Comparison of ENCODE assay signal across 8 cellular contexts in genomic region chr4:151099976-151100417, GRCh38. TPM values are rescaled to one million over a fixed set of nuclear protein-coding genes. Genes with fewer than 3 reads are reported as not detected.
DNase-seq lines count a peak whose midpoint lies in the region; TF ChIP-seq lines count a peak whose summit lies in the region.

No MANE protein-coding gene starts in this region.

- WGBS in liver, result 1% methylated on average over 13 of the region's 13 CpGs
- WGBS in thymus, result 2% methylated on average over 13 of the region's 13 CpGs

- H3K4me2 ChIP-seq in MM.1S (ENCODE audit: low read depth, low read length), result peak overlapping the region; percentile 66

- H3K4me3 ChIP-seq in MM.1S (ENCODE audit: low read length), result peak overlapping the region; percentile 100
- H3K4me3 ChIP-seq in liver (ENCODE audit: low read depth in 1 of 3, low read length in 3 of 3), result peak overlapping the region; percentile 67 to 99 (median 79)
- peak overlapping the region; percentile 69 for H3K4me3 ChIP-seq in thymus (ENCODE audit: low read length)

- TF ChIP-seq CTCF in MM.1S (IDR thresholded peaks at IDR 0.05; ENCODE audit: low read length) (no peak), chondrocyte (IDR thresholded peaks at IDR 0.05) (no peak), liver (IDR thresholded peaks at IDR 0.05; ENCODE audit: low read depth, low read length, missing input control) (no peak)

- peaks cover 26% of the 10 kb centered on the region; the same call in 1 of the 2 replicates for H3F3A ChIP-seq in MM.1S (ENCODE audit: insufficient read depth, low read length)

- TF ChIP-seq RAD21 in liver (IDR thresholded peaks at IDR 0.05), result no peak

- DNase-seq in T-helper 1 cell (no peak), MM.1S (no peak), chondrocyte (ENCODE audit: low spot score) (no peak), COR-L47 (lab: John Stamatoyannopoulos, UW) (no peak)
- DNase-seq in activated CD4-positive, CD25-positive, alpha-beta regulatory T cell treated with anti-CD3 and anti-CD28 coated beads, Interleukin-2, amount 50 U/mL, for 72 hours, result no peak

- peak overlapping the region; percentile 51 for H3K27ac ChIP-seq in MM.1S (ENCODE audit: low read length)
- peak overlapping the region; percentile 79 to 87 for H3K27ac ChIP-seq in liver (ENCODE audit: low read depth in 1 of 2, low read length in 2 of 2)
- peak overlapping the region; percentile 82 for H3K27ac ChIP-seq in thymus (ENCODE audit: low read depth)

- H3K4me3 Mint-ChIP-seq in T-helper 1 cell treated with Interleukin-12 subunit alpha and Interleukin-12 subunit beta and Interleukin-4 antibody, amounts not matched to agents 30 μg/mL and 1 μg/mL, for 36 hours, result peak overlapping the region; percentile 96
- H3K4me3 Mint-ChIP-seq in chondrocyte (ENCODE audit: unreplicated experiment), result peak overlapping the region; percentile 96

- H3K9ac ChIP-seq in MM.1S (ENCODE audit: low read length) (peak overlapping the region; percentile 93), liver (ENCODE audit: low read depth in 1 of 2, low read length in 2 of 2) (peak overlapping the region; percentile 95 to 96)

- peaks cover 45% of the 10 kb centered on the region for H3K4me1 Mint-ChIP-seq in T-helper 1 cell treated with Interleukin-12 subunit alpha and Interleukin-12 subunit beta and Interleukin-4 antibody, amounts not matched to agents 30 μg/mL and 1 μg/mL, for 36 hours (ENCODE audit: low read depth)
- peaks cover 33% of the 10 kb centered on the region for H3K4me1 Mint-ChIP-seq in chondrocyte (ENCODE audit: low read depth)

- H3K9me3 Mint-ChIP-seq in T-helper 1 cell treated with Interleukin-12 subunit alpha and Interleukin-12 subunit beta and Interleukin-4 antibody, amounts not matched to agents 30 μg/mL and 1 μg/mL, for 36 hours, result no peaks in the 10 kb centered on the region
- H3K9me3 Mint-ChIP-seq in chondrocyte (ENCODE audit: low read depth), result no peaks in the 10 kb centered on the region

- peaks cover 49% of the 10 kb centered on the region for H3K79me2 ChIP-seq in MM.1S (ENCODE audit: low read length)

- H3K9me2 ChIP-seq in MM.1S (replicated peaks; ENCODE audit: insufficient read depth, low read length), result no peaks in the 10 kb centered on the region

- peak overlapping the region; percentile 97 for H3K27ac Mint-ChIP-seq in T-helper 1 cell treated with Interleukin-12 subunit alpha and Interleukin-12 subunit beta and Interleukin-4 antibody, amounts not matched to agents 30 μg/mL and 1 μg/mL, for 36 hours
- peak overlapping the region; percentile 99 for H3K27ac Mint-ChIP-seq in chondrocyte (ENCODE audit: unreplicated experiment)

- H3K9me3 ChIP-seq in MM.1S (replicated peaks; ENCODE audit: insufficient read depth, low read length), result no peaks in the 10 kb centered on the region
- H3K9me3 ChIP-seq in liver (ENCODE audit: control insufficient read depth in 4 of 4, low read length in 3 of 4), result no peaks in the 10 kb centered on the region
- no peaks in the 10 kb centered on the region for H3K9me3 ChIP-seq in thymus (ENCODE audit: control insufficient read depth)

- peaks cover 21% of the 10 kb centered on the region; the same call in 1 of the 2 replicates for H3K36me3 ChIP-seq in MM.1S (replicated peaks; ENCODE audit: insufficient read depth, low read length)
- peaks cover 5 to 37% (median 33%) of the 10 kb centered on the region in 4 donors for H3K36me3 ChIP-seq in liver (ENCODE audit: control insufficient read depth in 4 of 4, insufficient read depth in 3 of 4, low read depth in 1 of 4, low read length in 3 of 4)
- peaks cover 10% of the 10 kb centered on the region for H3K36me3 ChIP-seq in thymus (ENCODE audit: control insufficient read depth, insufficient read depth)

- H3K36me3 Mint-ChIP-seq in T-helper 1 cell treated with Interleukin-12 subunit alpha and Interleukin-12 subunit beta and Interleukin-4 antibody, amounts not matched to agents 30 μg/mL and 1 μg/mL, for 36 hours (ENCODE audit: low read depth), result peaks cover 42% of the 10 kb centered on the region
- H3K36me3 Mint-ChIP-seq in chondrocyte (ENCODE audit: low read depth), result peaks cover 28% of the 10 kb centered on the region

- peaks cover 22% of the 10 kb centered on the region; the same call in 1 of the 2 replicates for H4K20me1 ChIP-seq in MM.1S (ENCODE audit: insufficient read depth, low read length)

- no peaks in the 10 kb centered on the region for H3K27me3 Mint-ChIP-seq in T-helper 1 cell treated with Interleukin-12 subunit alpha and Interleukin-12 subunit beta and Interleukin-4 antibody, amounts not matched to agents 30 μg/mL and 1 μg/mL, for 36 hours (ENCODE audit: low read depth)
- H3K27me3 Mint-ChIP-seq in chondrocyte (ENCODE audit: low read depth), result no peaks in the 10 kb centered on the region

- H3K27me3 ChIP-seq in MM.1S (replicated peaks; ENCODE audit: insufficient read depth, low read length) (no peaks in the 10 kb centered on the region), liver (ENCODE audit: control insufficient read depth in 4 of 4, insufficient read depth in 4 of 4, low read length in 3 of 4) (no peaks in the 10 kb centered on the region), thymus (ENCODE audit: control insufficient read depth, insufficient read depth) (no peaks in the 10 kb centered on the region)

- H3K4me1 ChIP-seq in MM.1S (ENCODE audit: low read length) (peaks cover 6% of the 10 kb centered on the region; the same call in 1 of the 2 replicates), liver (ENCODE audit: control insufficient read depth in 4 of 4, insufficient read depth in 4 of 4, low read length in 3 of 4) (peaks cover 0 to 24% (median 8%) of the 10 kb centered on the region in 4 donors), thymus (ENCODE audit: control insufficient read depth, insufficient read depth, low read length) (peaks cover 3% of the 10 kb centered on the region)

- H2AFZ ChIP-seq in MM.1S (ENCODE audit: low read length), result peak overlapping the region; percentile 64

TF ChIP-seq in liver, 16 proteins besides CTCF, POLR2A, EP300 and RAD21:
- TF ChIP-seq SP1 (IDR thresholded peaks at IDR 0.05) (no peak), HNF4G (IDR thresholded peaks at IDR 0.05) (no peak), FOXA2 (IDR thresholded peaks at IDR 0.05) (no peak), JUND (IDR thresholded peaks at IDR 0.05) (no peak), TAF1 (conservative IDR thresholded peaks at IDR 0.05) (no peak), REST (IDR thresholded peaks at IDR 0.05) (no peak), HNF4A (conservative IDR thresholded peaks at IDR 0.05) (no peak), RXRA (IDR thresholded peaks at IDR 0.05) (no peak), YY1 (IDR thresholded peaks at IDR 0.05) (no peak), MAX (IDR thresholded peaks at IDR 0.05) (no peak), EGR1 (IDR thresholded peaks at IDR 0.05; ENCODE audit: low read depth in 2 of 2) (no peak), GABPA (IDR thresholded peaks at IDR 0.05 in 1 of 2, conservative IDR thresholded peaks at IDR 0.05 in 1 of 2) (no peak), FOXA1 (IDR thresholded peaks at IDR 0.05) (no peak)
- TF ChIP-seq, protein P1, sequence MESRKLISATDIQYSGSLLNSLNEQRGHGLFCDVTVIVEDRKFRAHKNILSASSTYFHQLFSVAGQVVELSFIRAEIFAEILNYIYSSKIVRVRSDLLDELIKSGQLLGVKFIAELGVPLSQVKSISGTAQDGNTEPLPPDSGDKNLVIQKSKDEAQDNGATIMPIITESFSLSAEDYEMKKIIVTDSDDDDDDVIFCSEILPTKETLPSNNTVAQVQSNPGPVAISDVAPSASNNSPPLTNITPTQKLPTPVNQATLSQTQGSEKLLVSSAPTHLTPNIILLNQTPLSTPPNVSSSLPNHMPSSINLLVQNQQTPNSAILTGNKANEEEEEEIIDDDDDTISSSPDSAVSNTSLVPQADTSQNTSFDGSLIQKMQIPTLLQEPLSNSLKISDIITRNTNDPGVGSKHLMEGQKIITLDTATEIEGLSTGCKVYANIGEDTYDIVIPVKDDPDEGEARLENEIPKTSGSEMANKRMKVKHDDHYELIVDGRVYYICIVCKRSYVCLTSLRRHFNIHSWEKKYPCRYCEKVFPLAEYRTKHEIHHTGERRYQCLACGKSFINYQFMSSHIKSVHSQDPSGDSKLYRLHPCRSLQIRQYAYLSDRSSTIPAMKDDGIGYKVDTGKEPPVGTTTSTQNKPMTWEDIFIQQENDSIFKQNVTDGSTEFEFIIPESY (IDR thresholded peaks at IDR 0.05), result no peak
- TF ChIP-seq, protein P2, sequence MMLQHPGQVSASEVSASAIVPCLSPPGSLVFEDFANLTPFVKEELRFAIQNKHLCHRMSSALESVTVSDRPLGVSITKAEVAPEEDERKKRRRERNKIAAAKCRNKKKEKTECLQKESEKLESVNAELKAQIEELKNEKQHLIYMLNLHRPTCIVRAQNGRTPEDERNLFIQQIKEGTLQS (IDR thresholded peaks at IDR 0.05), result no peak

RNA-seq across cellular contexts. Expression of gene RPS3A, which starts 0.6 kb away (rescaled TPM):
- total RNA-seq in chondrocyte (1,042 to 1,173 TPM (median 1,077 TPM) in 3 replicates), liver (1,000 to 10,000 TPM in 1 of 2 donors, 100 to 1,000 TPM in 1; 548 to 1,043 TPM)
- polyA plus RNA-seq in liver (100 to 1,000 TPM; 337 to 627 TPM), thymus (6,423 TPM)
